Comparison of ENCODE assay signal across 1 cellular context in the genomic region with DNA sequence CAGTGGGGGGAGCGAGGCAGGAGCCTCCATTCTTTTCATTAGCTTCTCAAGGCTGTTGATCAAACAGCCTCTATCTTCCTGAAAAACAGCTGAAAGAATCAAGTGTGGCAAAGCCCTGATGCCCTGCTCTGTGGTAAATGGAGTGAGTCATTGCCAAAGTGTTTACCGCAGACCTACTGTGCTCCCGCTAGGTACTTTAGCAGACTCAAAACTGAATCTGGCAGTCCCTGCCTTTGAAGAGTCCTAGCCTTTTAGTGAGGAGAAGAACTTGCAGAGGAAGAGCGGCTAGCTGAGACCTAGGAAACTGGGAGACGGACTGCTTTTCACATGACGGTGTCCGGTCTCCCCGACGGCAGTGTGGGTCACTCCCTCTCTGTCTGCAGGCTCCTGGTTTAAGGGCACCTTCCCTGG.
TF ChIP-seq lines count a peak whose summit lies in the region.

No MANE protein-coding gene starts in this region.

TF ChIP-seq in GM12878, 131 proteins besides CTCF, POLR2A, EP300 and RAD21 (continued from another document):
- TF ChIP-seq ZNF687 (IDR thresholded peaks at IDR 0.05) = no peak
- TF ChIP-seq, protein P1, sequence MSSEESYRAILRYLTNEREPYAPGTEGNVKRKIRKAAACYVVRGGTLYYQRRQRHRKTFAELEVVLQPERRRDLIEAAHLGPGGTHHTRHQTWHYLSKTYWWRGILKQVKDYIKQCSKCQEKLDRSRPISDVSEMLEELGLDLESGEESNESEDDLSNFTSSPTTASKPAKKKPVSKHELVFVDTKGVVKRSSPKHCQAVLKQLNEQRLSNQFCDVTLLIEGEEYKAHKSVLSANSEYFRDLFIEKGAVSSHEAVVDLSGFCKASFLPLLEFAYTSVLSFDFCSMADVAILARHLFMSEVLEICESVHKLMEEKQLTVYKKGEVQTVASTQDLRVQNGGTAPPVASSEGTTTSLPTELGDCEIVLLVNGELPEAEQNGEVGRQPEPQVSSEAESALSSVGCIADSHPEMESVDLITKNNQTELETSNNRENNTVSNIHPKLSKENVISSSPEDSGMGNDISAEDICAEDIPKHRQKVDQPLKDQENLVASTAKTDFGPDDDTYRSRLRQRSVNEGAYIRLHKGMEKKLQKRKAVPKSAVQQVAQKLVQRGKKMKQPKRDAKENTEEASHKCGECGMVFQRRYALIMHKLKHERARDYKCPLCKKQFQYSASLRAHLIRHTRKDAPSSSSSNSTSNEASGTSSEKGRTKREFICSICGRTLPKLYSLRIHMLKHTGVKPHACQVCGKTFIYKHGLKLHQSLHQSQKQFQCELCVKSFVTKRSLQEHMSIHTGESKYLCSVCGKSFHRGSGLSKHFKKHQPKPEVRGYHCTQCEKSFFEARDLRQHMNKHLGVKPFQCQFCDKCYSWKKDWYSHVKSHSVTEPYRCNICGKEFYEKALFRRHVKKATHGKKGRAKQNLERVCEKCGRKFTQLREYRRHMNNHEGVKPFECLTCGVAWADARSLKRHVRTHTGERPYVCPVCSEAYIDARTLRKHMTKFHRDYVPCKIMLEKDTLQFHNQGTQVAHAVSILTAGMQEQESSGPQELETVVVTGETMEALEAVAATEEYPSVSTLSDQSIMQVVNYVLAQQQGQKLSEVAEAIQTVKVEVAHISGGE (CRISPR knock-in tag; IDR thresholded peaks at IDR 0.05) = no peak
- 0 out of 2 replicates have a peak, but pooled peaks have one; percentile 58 for TF ChIP-seq MLLT1 (IDR thresholded peaks at IDR 0.05)
- TF ChIP-seq IKZF2 (IDR thresholded peaks at IDR 0.05) = 0 out of 4 replicates have a peak, but pooled peaks of 1 of the 2 experiments have one; percentile 42
- no peak for TF ChIP-seq ZBED1 (IDR thresholded peaks at IDR 0.05; ENCODE audit: borderline replicate concordance)
- no peak for TF ChIP-seq BACH1 (IDR thresholded peaks at IDR 0.05; ENCODE audit: borderline replicate concordance)
- TF ChIP-seq, protein P2, sequence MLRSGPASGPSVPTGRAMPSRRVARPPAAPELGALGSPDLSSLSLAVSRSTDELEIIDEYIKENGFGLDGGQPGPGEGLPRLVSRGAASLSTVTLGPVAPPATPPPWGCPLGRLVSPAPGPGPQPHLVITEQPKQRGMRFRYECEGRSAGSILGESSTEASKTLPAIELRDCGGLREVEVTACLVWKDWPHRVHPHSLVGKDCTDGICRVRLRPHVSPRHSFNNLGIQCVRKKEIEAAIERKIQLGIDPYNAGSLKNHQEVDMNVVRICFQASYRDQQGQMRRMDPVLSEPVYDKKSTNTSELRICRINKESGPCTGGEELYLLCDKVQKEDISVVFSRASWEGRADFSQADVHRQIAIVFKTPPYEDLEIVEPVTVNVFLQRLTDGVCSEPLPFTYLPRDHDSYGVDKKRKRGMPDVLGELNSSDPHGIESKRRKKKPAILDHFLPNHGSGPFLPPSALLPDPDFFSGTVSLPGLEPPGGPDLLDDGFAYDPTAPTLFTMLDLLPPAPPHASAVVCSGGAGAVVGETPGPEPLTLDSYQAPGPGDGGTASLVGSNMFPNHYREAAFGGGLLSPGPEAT (IDR thresholded peaks at IDR 0.05; ENCODE audit: low read depth) = no peak
- no peak for TF ChIP-seq IRF5 (IDR thresholded peaks at IDR 0.05; ENCODE audit: borderline replicate concordance)
- TF ChIP-seq EZH2 (IDR thresholded peaks at IDR 0.05; ENCODE audit: borderline replicate concordance, control insufficient read depth, low read depth, low read length) = no peak
- TF ChIP-seq HDGF (IDR thresholded peaks at IDR 0.05) = no peak
- TF ChIP-seq, protein P3, sequence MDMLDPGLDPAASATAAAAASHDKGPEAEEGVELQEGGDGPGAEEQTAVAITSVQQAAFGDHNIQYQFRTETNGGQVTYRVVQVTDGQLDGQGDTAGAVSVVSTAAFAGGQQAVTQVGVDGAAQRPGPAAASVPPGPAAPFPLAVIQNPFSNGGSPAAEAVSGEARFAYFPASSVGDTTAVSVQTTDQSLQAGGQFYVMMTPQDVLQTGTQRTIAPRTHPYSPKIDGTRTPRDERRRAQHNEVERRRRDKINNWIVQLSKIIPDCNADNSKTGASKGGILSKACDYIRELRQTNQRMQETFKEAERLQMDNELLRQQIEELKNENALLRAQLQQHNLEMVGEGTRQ (IDR thresholded peaks at IDR 0.05; ENCODE audit: borderline replicate concordance, low read depth, low read length) = no peak
- TF ChIP-seq SIN3A (IDR thresholded peaks at IDR 0.05; ENCODE audit: low read depth, low read length) = no peak
- peak; percentile 45; the same call in 1 of the 2 replicates for TF ChIP-seq JUND (IDR thresholded peaks at IDR 0.05; ENCODE audit: low read depth, low read length)
